In the genomic region with DNA sequence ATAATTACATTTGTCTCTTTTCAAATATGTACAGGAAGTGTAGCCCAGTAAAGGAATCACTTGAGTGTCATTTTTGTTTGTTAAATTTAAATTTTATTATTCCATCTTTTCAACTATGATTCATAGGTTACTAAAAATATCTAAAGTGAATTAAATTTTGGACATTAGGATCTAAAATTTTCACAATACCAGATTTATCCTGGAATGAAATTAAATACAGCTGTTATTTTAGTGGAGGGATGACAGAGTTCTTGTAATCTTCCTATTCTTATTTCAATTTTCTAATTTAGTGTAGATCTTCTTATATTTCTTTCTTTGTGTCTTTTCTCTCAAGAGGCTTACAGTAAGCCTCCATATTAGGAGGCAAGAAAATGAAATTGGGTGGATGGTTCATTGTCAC, we compare ENCODE assay signal across 22 cellular contexts.
"Had no signal": no experiment of that assay in that cellular context is flagged by ENCODE, and none has a peak within 500 bp of the region (broad histone marks: within the 10 kb centered on the region; RNA-seq: fewer than 3 reads in every experiment).

No MANE protein-coding gene starts in this region.

- H3K36me3 ChIP-seq: colonic mucosa, esophagus squamous epithelium, gastrocnemius medialis, heart right ventricle, left lung, lower lobe of right lung had no signal

- DNase-seq: colonic mucosa; cortex of kidney; effector CD8-positive, alpha-beta T cell; erythroblast; esophagus squamous epithelium; foreskin melanocyte; gastrocnemius medialis; glutamatergic neuron; head of caudate nucleus; heart right ventricle; hippocampal formation; islet precursor cell; left cardiac atrium; left lung; left ventricle myocardium superior; lower lobe of right lung; mesenchymal stem cell; mucosa of descending colon; naive B cell; naive thymus-derived CD8-positive, alpha-beta T cell had no signal

- H3K4me3 ChIP-seq: colonic mucosa, esophagus squamous epithelium, gastrocnemius medialis, heart right ventricle, left lung, lower lobe of right lung, mucosa of descending colon had no signal

- H3K4me1 ChIP-seq: colonic mucosa, esophagus squamous epithelium, gastrocnemius medialis, left lung, lower lobe of right lung had no signal

- H3K27me3 ChIP-seq: colonic mucosa, esophagus squamous epithelium, gastrocnemius medialis, heart right ventricle, left lung had no signal

- ATAC-seq: esophagus mucosa; gastrocnemius medialis; heart right ventricle; left cardiac atrium; left lung; left ventricle myocardium superior; lower lobe of right lung; mucosa of descending colon; naive thymus-derived CD8-positive, alpha-beta T cell had no signal

- H3K27ac ChIP-seq: colonic mucosa, epithelial cell of prostate, esophagus squamous epithelium, gastrocnemius medialis, heart right ventricle, left lung, lower lobe of right lung had no signal

- H3K9me3 ChIP-seq: colonic mucosa, esophagus squamous epithelium, gastrocnemius medialis, heart right ventricle, left lung, lower lobe of right lung, mucosa of descending colon had no signal
